In genomic region chr2:241895732-241896641, GRCh38 we compare ENCODE assay signal across 1 cellular context.
TF ChIP-seq lines count a peak whose summit lies in the region.

No MANE protein-coding gene starts in this region.

TF ChIP-seq in HepG2, 621 proteins besides CTCF, POLR2A, EP300 and RAD21 (continued from another document):
- 0 out of 2 replicates have a peak, but pooled peaks have one; percentile 33 for TF ChIP-seq DZIP1 (CRISPR knock-in tag; IDR thresholded peaks at IDR 0.05)
